Comparison of ENCODE assay signal across 18 cellular contexts in the genomic region with DNA sequence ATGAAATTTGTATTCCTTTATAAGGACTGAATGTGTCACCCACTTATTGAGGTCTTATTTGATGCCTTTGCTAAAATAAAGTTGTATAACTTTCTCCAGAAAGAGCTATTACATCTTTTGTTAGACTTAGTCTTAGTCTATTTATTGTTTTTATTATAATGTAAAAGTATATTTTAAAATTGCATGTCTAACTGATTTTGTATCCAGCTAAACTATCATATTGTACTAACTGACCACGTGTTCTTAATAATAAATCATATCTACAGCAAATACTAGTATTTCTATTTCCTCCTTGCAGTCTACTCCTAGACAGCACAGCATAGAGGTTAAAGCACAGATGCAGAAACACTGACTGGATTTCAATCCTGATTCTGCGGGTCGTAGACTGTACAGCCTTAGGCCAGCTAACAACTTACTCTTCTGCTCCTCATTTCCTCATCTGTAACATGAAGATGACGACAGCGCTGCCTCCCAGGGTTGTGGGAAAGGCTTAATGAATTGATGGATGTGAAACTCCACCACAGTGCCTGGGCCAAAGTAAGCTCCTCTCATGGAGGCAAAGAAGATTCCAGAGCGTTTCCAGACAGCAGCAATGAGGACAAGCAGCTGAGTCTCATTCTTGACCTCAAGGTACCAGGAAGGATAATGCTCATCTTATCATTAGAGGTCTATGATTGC. TPM values are rescaled to one million over a fixed set of nuclear protein-coding genes. Genes with fewer than 3 reads are reported as not detected.
A peak's percentile ranks its signal among the peaks of the same experiment; 100 is the strongest.
DNase-seq lines count a peak whose midpoint lies in the region; ATAC-seq, FAIRE-seq and TF ChIP-seq lines count a peak whose summit lies in the region.
"Had no signal": no experiment of that assay in that cellular context is flagged by ENCODE, and none has a peak within 500 bp of the region (broad histone marks: within the 10 kb centered on the region; RNA-seq: fewer than 3 reads in every experiment).

No MANE protein-coding gene starts in this region.

- H3K27ac ChIP-seq in K562 (ENCODE audit: extremely low read depth, low read depth, low read length), result no peak overlapping the region
- H3K27ac ChIP-seq: BLaER1 treated with 17β-estradiol and CSF1 and Interleukin-3, amounts not matched to agents 10 nM and 100 nM; HL-60 had no signal

- in situ Hi-C loops in K562 (cut with MboI), result no loop called here

- no peak overlapping the region for H3K4me3 ChIP-seq in K562
- H3K4me3 ChIP-seq: BLaER1 treated with 17β-estradiol and CSF1 and Interleukin-3, amounts not matched to agents 10 nM and 100 nM had no signal

- peaks cover 7% of the 10 kb centered on the region for H3K4me1 Mint-ChIP-seq in CD14-positive monocyte
- peaks cover 6 to 7% of the 10 kb centered on the region in 2 donors for H3K4me1 Mint-ChIP-seq in stimulated activated naive B cell treated with anti-CD40 and anti-IgM and Interleukin-4, amounts not matched to agents 10 μg/mL and 1 μg/mL and 100 μg/mL, for 72 hours

- no peak for TF ChIP-seq POLR2A in K562 (conservative IDR thresholded peaks at IDR 0.05)

- TF ChIP-seq CTCF in CD14-positive monocyte (IDR thresholded peaks at IDR 0.05), result no peak
- TF ChIP-seq CTCF in K562 (IDR thresholded peaks at IDR 0.05 in 2 of 3, conservative IDR thresholded peaks at IDR 0.05 in 1 of 3; ENCODE audit: insufficient read depth in 2 of 3, low read depth in 1 of 3, low read length in 3 of 3), result no peak

- H3K9ac ChIP-seq in K562 (ENCODE audit: insufficient read depth in 1 of 2, low read depth in 2 of 2, low read length in 2 of 2), result no peak overlapping the region
- H3K9ac ChIP-seq: BLaER1 treated with 17β-estradiol and CSF1 and Interleukin-3, amounts not matched to agents 10 nM and 100 nM had no signal

- H3K9me3 Mint-ChIP-seq in CD14-positive monocyte, result peaks cover 13 to 32% (median 22%) of the 10 kb centered on the region in 7 donors
- peaks cover 14 to 18% of the 10 kb centered on the region in 2 donors for H3K9me3 Mint-ChIP-seq in stimulated activated naive B cell treated with anti-CD40 and anti-IgM and Interleukin-4, amounts not matched to agents 10 μg/mL and 1 μg/mL and 100 μg/mL, for 72 hours

- whole genome bisulfite sequencing in K562 (ENCODE audit: insufficient coverage, low coverage, missing lambda C conversion rate), result 5% methylated on average over 6 of the region's 6 CpGs

- TF ChIP-seq RAD21 in K562 (CRISPR knock-in tag; conservative IDR thresholded peaks at IDR 0.05 in 1 of 2, IDR thresholded peaks at IDR 0.05 in 1 of 2), result no peak

- CTCF ChIA-PET in K562 (lab: Yijun Ruan, JAX; ENCODE audit: low intra/inter-chr PET ratio), result interaction anchor here (0.6 kb wide), 1 partner anchor 44 kb away, joined by 4 read pairs; no protein-coding TSS in a partner anchor

- no peak overlapping the region for H3K4me2 ChIP-seq in K562 (ENCODE audit: insufficient read depth, low read length)
- H3K4me2 ChIP-seq: BLaER1 treated with 17β-estradiol and CSF1 and Interleukin-3, amounts not matched to agents 10 nM and 100 nM had no signal

- H3K36me3 Mint-ChIP-seq in CD14-positive monocyte, result peaks cover 3% of the 10 kb centered on the region in 2 donors
- peaks cover 4 to 7% of the 10 kb centered on the region in 2 donors for H3K36me3 Mint-ChIP-seq in stimulated activated naive B cell treated with anti-CD40 and anti-IgM and Interleukin-4, amounts not matched to agents 10 μg/mL and 1 μg/mL and 100 μg/mL, for 72 hours

- peaks cover 50 to 71% (median 63%) of the 10 kb centered on the region in 3 donors for H3K27me3 Mint-ChIP-seq in CD14-positive monocyte (ENCODE audit: low read depth in 3 of 3)
- H3K27me3 Mint-ChIP-seq in stimulated activated naive B cell treated with anti-CD40 and anti-IgM and Interleukin-4, amounts not matched to agents 10 μg/mL and 1 μg/mL and 100 μg/mL, for 72 hours, result peaks cover 51 to 63% of the 10 kb centered on the region in 2 donors

- no peaks in the 10 kb centered on the region for H4K20me1 ChIP-seq in K562 (replicated peaks; ENCODE audit: control insufficient read depth, insufficient read depth, low read length)
- H4K20me1 ChIP-seq: BLaER1 treated with 17β-estradiol and CSF1 and Interleukin-3, amounts not matched to agents 10 nM and 100 nM had no signal

- intact Hi-C loops in CD14-positive monocyte (cut with micrococcal nuclease) (no loop called here), K562 (cut with micrococcal nuclease) (no loop called here), posterior vena cava (cut with DNase I) (no loop called here)

- H3K79me2 ChIP-seq in K562 (ENCODE audit: control insufficient read depth, insufficient read depth, low read length), result no peaks in the 10 kb centered on the region

- H3K9me1 ChIP-seq in K562 (ENCODE audit: control insufficient read depth, insufficient read depth, low read length), result no peaks in the 10 kb centered on the region

- no TSS peak for BruUV-seq in K562 (replicated peaks; lab: Mats Ljungman, UMichigan)

- H3K27me3 ChIP-seq in K562 (ENCODE audit: control insufficient read depth in 2 of 2, insufficient read depth in 2 of 2, low read length in 2 of 2), result peaks cover 5 to 51% of the 10 kb centered on the region in 2 experiments; a peak in 3 of 5 replicates

- DNase-seq in CD14-positive monocyte (ENCODE audit: low spot score) (peak; percentile 50), MV-4-11 (lab: John Stamatoyannopoulos, UW) (peak; percentile 75), K562 (ENCODE audit: extremely low read depth in 1 of 4, low spot score in 3 of 4) (no peak), posterior vena cava (ENCODE audit: low spot score) (peak; percentile 14), DMS153 treated with DMSO at 0.1 percent for 48 hours (lab: John Stamatoyannopoulos, UW; ENCODE audit: unreplicated experiment) (no peak)
- no peak for DNase-seq in stimulated activated naive B cell treated with anti-CD40 and anti-IgM and Interleukin-4, amounts not matched to agents 10 μg/mL and 1 μg/mL and 100 μg/mL, for 72 hours
- DNase-seq: 8988T; CD4-positive, alpha-beta memory T cell; COR-L47; DMS53; HCEC 1CT; HFFc6; KBM-7 had no signal

- H3K27ac Mint-ChIP-seq in CD14-positive monocyte, result no peak overlapping the region
- H3K27ac Mint-ChIP-seq in stimulated activated naive B cell treated with anti-CD40 and anti-IgM and Interleukin-4, amounts not matched to agents 10 μg/mL and 1 μg/mL and 100 μg/mL, for 72 hours, result no peak overlapping the region
- H3K27ac Mint-ChIP-seq: CD4-positive, alpha-beta memory T cell; HFFc6 had no signal

- no peak for TF ChIP-seq EP300 in K562 (IDR thresholded peaks at IDR 0.05; ENCODE audit: low read length)

- H3K36me3 ChIP-seq in K562 (ENCODE audit: control insufficient read depth, insufficient read depth, low read length), result no peaks in the 10 kb centered on the region
- H3K36me3 ChIP-seq: BLaER1 treated with 17β-estradiol and CSF1 and Interleukin-3, amounts not matched to agents 10 nM and 100 nM had no signal

- no peak overlapping the region for H2AFZ ChIP-seq in K562 (ENCODE audit: low read depth, low read length)

- no peak overlapping the region for H3K4me3 Mint-ChIP-seq in CD14-positive monocyte
- H3K4me3 Mint-ChIP-seq in stimulated activated naive B cell treated with anti-CD40 and anti-IgM and Interleukin-4, amounts not matched to agents 10 μg/mL and 1 μg/mL and 100 μg/mL, for 72 hours, result no peak overlapping the region
- H3K4me3 Mint-ChIP-seq: CD4-positive, alpha-beta memory T cell; HFFc6 had no signal

- POLR2A ChIA-PET in K562 (lab: Yijun Ruan, JAX), result interaction anchor here (1.2 kb wide), 1 partner anchor 9 kb away, joined by 4 read pairs; no protein-coding TSS in a partner anchor

- H3K9me3 ChIP-seq in K562 (replicated peaks; ENCODE audit: control insufficient read depth, insufficient read depth, low read depth, low read length), result 0 out of 2 replicates have a peak, but pooled peaks cover 1% of the 10 kb centered on the region

- no peaks in the 10 kb centered on the region for H3K4me1 ChIP-seq in K562 (replicated peaks in 1 of 2; ENCODE audit: control insufficient read depth in 2 of 2, insufficient read depth in 2 of 2, low read length in 2 of 2)

- ATAC-seq in K562 (no peak), GM21528 (IDR thresholded peaks at IDR 0.05; ENCODE audit: low FRiP score, unreplicated experiment) (no peak)
- no peak for ATAC-seq in stimulated activated naive B cell treated with anti-CD40 and anti-IgM and Interleukin-4, amounts not matched to agents 10 μg/mL and 1 μg/mL and 100 μg/mL, for 72 hours (replicated peaks)

- no peak for FAIRE-seq in K562 (lab: Jason Lieb, UNC)

RNA-seq across cellular contexts. Expression of a gene that starts 13.2 kb away (rescaled TPM):
- polyA plus RNA-seq in CD14-positive monocyte, result not detected
- total RNA-seq in K562 (2011; cell fraction: chromatin; rRNA removed; ENCODE audit: low replicate concordance), result 0.21 and 0.23 TPM in 2 replicates
- total RNA-seq in K562 (2011; cell fraction: nucleolus; rRNA removed), result 0.26 and 0.33 TPM in 2 replicates
- total RNA-seq in K562 (2011; cell fraction: nucleoplasm; rRNA removed), result 0.37 TPM in 1 of 2 replicates, not detected in the other
- 0.09 TPM in 1 of 2 replicates, not detected in the other for total RNA-seq in K562 (2014; rRNA removed)
- total RNA-seq in K562 (2014; rRNA removed; fragmentation: Illumina TruSeq; extraction: Trizol), result not detected in 2 replicates
- not detected in 2 replicates for total RNA-seq in K562 (2015; rRNA removed; fragmentation: Illumina TruSeq; extraction: Trizol)
- total RNA-seq in K562 (2021), result 0.13 TPM in 1 of 2 replicates, not detected in the other
- not detected in 2 replicates for polyA plus RNA-seq in K562 (2011; rRNA removed)
- not detected in 2 replicates for polyA plus RNA-seq in K562 (2011; cell fraction: cytosol; rRNA removed)
- polyA plus RNA-seq in K562 (2011; cell fraction: nucleus; rRNA removed), result 0.16 TPM in 1 of 2 replicates, not detected in the other
- polyA plus RNA-seq in K562 (2012), result 0.09 and 0.15 TPM in 2 replicates
- not detected in 2 replicates for polyA plus RNA-seq in K562 (2014; fragmentation: Illumina TruSeq; extraction: Trizol)
- polyA plus RNA-seq in K562 (2014; fragmentation: Nextera tagmentation; extraction: Ambion mirVana), result not detected
- 0.08 TPM in 1 of 2 replicates, not detected in the other for polyA plus RNA-seq in K562 (2014; rRNA removed)
- polyA minus RNA-seq in K562 (2011; rRNA and poly(A)+ RNA removed), result not detected in 2 replicates
- not detected in 2 replicates for polyA minus RNA-seq in K562 (2011; cell fraction: cytosol; rRNA and poly(A)+ RNA removed)
- polyA minus RNA-seq in K562 (2011; cell fraction: nucleus; rRNA and poly(A)+ RNA removed), result not detected in 2 replicates
- 1 to 10 TPM; 1.4 to 2.4 TPM for total RNA-seq in posterior vena cava
- polyA plus RNA-seq: CD4-positive, alpha-beta memory T cell had no signal

RNA-seq across cellular contexts. Expression of a gene that starts 26.5 kb away (rescaled TPM):
- polyA plus RNA-seq in CD14-positive monocyte, result 1,000 to 10,000 TPM in 1 of 2 donors, 100 to 1,000 TPM in 1; 855 to 1,372 TPM
- 15.6 and 81.0 TPM in 2 replicates for total RNA-seq in K562 (2011; cell fraction: chromatin; rRNA removed; ENCODE audit: low replicate concordance)
- 131 and 132 TPM in 2 replicates for total RNA-seq in K562 (2011; cell fraction: nucleolus; rRNA removed)
- total RNA-seq in K562 (2011; cell fraction: nucleoplasm; rRNA removed), result 68.3 and 83.1 TPM in 2 replicates
- total RNA-seq in K562 (2014; rRNA removed), result 72.3 and 87.0 TPM in 2 replicates
- 10.9 and 12.3 TPM in 2 replicates for total RNA-seq in K562 (2014; rRNA removed; fragmentation: Illumina TruSeq; extraction: Trizol)
- 40.9 and 42.3 TPM in 2 replicates for total RNA-seq in K562 (2015; rRNA removed; fragmentation: Illumina TruSeq; extraction: Trizol)
- 112 and 116 TPM in 2 replicates for total RNA-seq in K562 (2021)
- polyA plus RNA-seq in K562 (2011; rRNA removed), result 21.7 and 37.1 TPM in 2 replicates
- polyA plus RNA-seq in K562 (2011; cell fraction: cytosol; rRNA removed), result 39.6 and 74.7 TPM in 2 replicates
- 22.7 and 35.2 TPM in 2 replicates for polyA plus RNA-seq in K562 (2011; cell fraction: nucleus; rRNA removed)
- polyA plus RNA-seq in K562 (2012), result 84.2 and 325 TPM in 2 replicates
- 66.8 and 111 TPM in 2 replicates for polyA plus RNA-seq in K562 (2014; fragmentation: Illumina TruSeq; extraction: Trizol)
- 1 to 10 TPM; 1.0 to 3.7 TPM for polyA plus RNA-seq in K562 (2014; fragmentation: Nextera tagmentation; extraction: Ambion mirVana)
- 40.5 and 46.8 TPM in 2 replicates for polyA plus RNA-seq in K562 (2014; rRNA removed)
- polyA minus RNA-seq in K562 (2011; rRNA and poly(A)+ RNA removed), result 12.8 and 17.9 TPM in 2 replicates
- polyA minus RNA-seq in K562 (2011; cell fraction: cytosol; rRNA and poly(A)+ RNA removed), result 46.3 and 49.3 TPM in 2 replicates
- 10.1 and 11.1 TPM in 2 replicates for polyA minus RNA-seq in K562 (2011; cell fraction: nucleus; rRNA and poly(A)+ RNA removed)
- 100 to 1,000 TPM; 351 to 519 TPM for total RNA-seq in posterior vena cava

RNA-seq across cellular contexts. Expression of a gene that starts 40.2 kb away (rescaled TPM):
- not detected for polyA plus RNA-seq in CD14-positive monocyte
- total RNA-seq in K562 (2011; cell fraction: chromatin; rRNA removed; ENCODE audit: low replicate concordance), result not detected in 2 replicates
- total RNA-seq in K562 (2011; cell fraction: nucleolus; rRNA removed), result not detected in 2 replicates
- not detected in 2 replicates for total RNA-seq in K562 (2011; cell fraction: nucleoplasm; rRNA removed)
- total RNA-seq in K562 (2014; rRNA removed), result not detected in 2 replicates
- not detected in 2 replicates for total RNA-seq in K562 (2014; rRNA removed; fragmentation: Illumina TruSeq; extraction: Trizol)
- total RNA-seq in K562 (2015; rRNA removed; fragmentation: Illumina TruSeq; extraction: Trizol), result not detected in 2 replicates
- not detected in 2 replicates for total RNA-seq in K562 (2021)
- not detected in 2 replicates for polyA plus RNA-seq in K562 (2011; rRNA removed)
- polyA plus RNA-seq in K562 (2011; cell fraction: cytosol; rRNA removed), result not detected in 2 replicates
- not detected in 2 replicates for polyA plus RNA-seq in K562 (2011; cell fraction: nucleus; rRNA removed)
- not detected in 2 replicates for polyA plus RNA-seq in K562 (2012)
- polyA plus RNA-seq in K562 (2014; fragmentation: Illumina TruSeq; extraction: Trizol), result not detected in 2 replicates
- polyA plus RNA-seq in K562 (2014; fragmentation: Nextera tagmentation; extraction: Ambion mirVana), result not detected
- polyA plus RNA-seq in K562 (2014; rRNA removed), result not detected in 2 replicates
- not detected in 2 replicates for polyA minus RNA-seq in K562 (2011; rRNA and poly(A)+ RNA removed)
- not detected in 2 replicates for polyA minus RNA-seq in K562 (2011; cell fraction: cytosol; rRNA and poly(A)+ RNA removed)
- not detected in 2 replicates for polyA minus RNA-seq in K562 (2011; cell fraction: nucleus; rRNA and poly(A)+ RNA removed)
- total RNA-seq in posterior vena cava, result not detected
- total RNA-seq: CD4-positive, alpha-beta memory T cell; Daoy; H4; HFFc6 had no signal
- polyA plus RNA-seq: CD4-positive, alpha-beta memory T cell had no signal

Comparison
In these comparisons a context has a peak if more than half of its experiments do, and no peak if none do; other contexts are left out.
1. DNase-seq: peak in CD14-positive monocyte (single experiment), MV-4-11 (single experiment) and posterior vena cava (single experiment); none in K562 (0 of 4), stimulated activated naive B cell treated with anti-CD40 and anti-IgM and Interleukin-4, amounts not matched to agents 10 μg/mL and 1 μg/mL and 100 μg/mL, for 72 hours (single experiment) and DMS153 treated with DMSO at 0.1 percent for 48 hours (single experiment).